8 cellular contexts compared by ENCODE assay signal in genomic region chr4:187224560-187224959, GRCh38.
"Had no signal": no experiment of that assay in that cellular context is flagged by ENCODE, and none has a peak within 500 bp of the region (broad histone marks: within the 10 kb centered on the region; RNA-seq: fewer than 3 reads in every experiment).

No MANE protein-coding gene starts in this region.

- DNase-seq: GOT3, H7, HFFc6, Kasumi-1, KG1 had no signal

- H3K4me3 ChIP-seq: HAP-1 had no signal

- H3K27ac ChIP-seq: HL-60 had no signal

- H3K36me3 ChIP-seq: HAP-1 had no signal

- H3K9me3 ChIP-seq: HAP-1 had no signal

- H3K4me1 ChIP-seq: HAP-1 had no signal

- ATAC-seq: HCT116 had no signal
